In genomic region chr16:79211581-79211980, GRCh38 we compare ENCODE assay signal across 16 cellular contexts.
"Had no signal": no experiment of that assay in that cellular context is flagged by ENCODE, and none has a peak within 500 bp of the region (broad histone marks: within the 10 kb centered on the region; RNA-seq: fewer than 3 reads in every experiment).

No MANE protein-coding gene starts in this region.

- H3K27ac ChIP-seq: adrenal gland, body of pancreas, stomach had no signal

- H3K27me3 ChIP-seq: adrenal gland, body of pancreas, stomach had no signal

- H3K36me3 Mint-ChIP-seq: immature natural killer cell; natural killer cell treated with Interleukin-12 subunit alpha and Interleukin-12 subunit beta and Interleukin-15 and Interleukin-18, amount 100 ng/mL, for 72 hours had no signal

- H3K9ac ChIP-seq: SK-N-SH had no signal

- H3K9me3 Mint-ChIP-seq: immature natural killer cell had no signal

- H3K36me3 ChIP-seq: adrenal gland, stomach had no signal

- H3K4me3 Mint-ChIP-seq: activated B cell treated with CpG ODN at 0.5 μM for 24 hours; activated CD4-positive, alpha-beta T cell treated with anti-CD3 and anti-CD28 coated beads, Interleukin-2, amount 10 ng/mL, durations not matched to agents 7 days and 5 days; immature natural killer cell; natural killer cell treated with Interleukin-12 subunit alpha and Interleukin-12 subunit beta and Interleukin-15 and Interleukin-18, amount 100 ng/mL, for 72 hours; T-helper 1 cell treated with Interleukin-12 subunit alpha and Interleukin-12 subunit beta and Interleukin-4 antibody, amounts not matched to agents 30 μg/mL and 1 μg/mL, for 36 hours had no signal

- H3K4me1 ChIP-seq: adrenal gland, body of pancreas, stomach had no signal

- H3K9me3 ChIP-seq: adrenal gland, body of pancreas, SK-N-SH had no signal

- DNase-seq: activated B cell treated with CpG ODN at 0.5 μM for 24 hours; activated CD4-positive, alpha-beta T cell treated with anti-CD3 and anti-CD28 coated beads, Interleukin-2, amount 10 ng/mL, durations not matched to agents 7 days and 5 days; activated naive CD4-positive, alpha-beta T cell treated with anti-CD3 and anti-CD28 coated beads, Interleukin-2, amount 50 U/mL, for 16 hours; activated T-cell treated with anti-CD3 and anti-CD28 coated beads, Interleukin-2, amount 50 U/mL, for 1 hour; adrenal gland; body of pancreas; foreskin melanocyte; immature natural killer cell; left colon; retina; SK-N-SH; stimulated activated CD4-positive, alpha-beta T cell treated with anti-CD3 and anti-CD28 coated beads, Interleukin-15, amount 100 ng/mL, for 24 hours; stimulated activated CD4-positive, alpha-beta T cell treated with anti-CD3 and anti-CD28 coated beads, Interleukin-4, amount 100 ng/mL, for 4 hours; stomach had no signal

- H3K4me1 Mint-ChIP-seq: activated B cell treated with CpG ODN at 0.5 μM for 24 hours; activated CD4-positive, alpha-beta T cell treated with anti-CD3 and anti-CD28 coated beads, Interleukin-2, amount 10 ng/mL, durations not matched to agents 7 days and 5 days had no signal

- H3K4me2 ChIP-seq: SK-N-SH had no signal

- H3K27ac Mint-ChIP-seq: activated B cell treated with CpG ODN at 0.5 μM for 24 hours; activated CD4-positive, alpha-beta T cell treated with anti-CD3 and anti-CD28 coated beads, Interleukin-2, amount 10 ng/mL, durations not matched to agents 7 days and 5 days; natural killer cell treated with Interleukin-12 subunit alpha and Interleukin-12 subunit beta and Interleukin-15 and Interleukin-18, amount 100 ng/mL, for 72 hours; T-helper 1 cell treated with Interleukin-12 subunit alpha and Interleukin-12 subunit beta and Interleukin-4 antibody, amounts not matched to agents 30 μg/mL and 1 μg/mL, for 36 hours had no signal

- H3K27me3 Mint-ChIP-seq: activated B cell treated with CpG ODN at 0.5 μM for 24 hours; activated CD4-positive, alpha-beta T cell treated with anti-CD3 and anti-CD28 coated beads, Interleukin-2, amount 10 ng/mL, durations not matched to agents 7 days and 5 days; natural killer cell treated with Interleukin-12 subunit alpha and Interleukin-12 subunit beta and Interleukin-15 and Interleukin-18, amount 100 ng/mL, for 72 hours had no signal

- H3K4me3 ChIP-seq: adrenal gland, body of pancreas, stomach had no signal
